ENCODE assay signal across 21 cellular contexts in the genomic region with DNA sequence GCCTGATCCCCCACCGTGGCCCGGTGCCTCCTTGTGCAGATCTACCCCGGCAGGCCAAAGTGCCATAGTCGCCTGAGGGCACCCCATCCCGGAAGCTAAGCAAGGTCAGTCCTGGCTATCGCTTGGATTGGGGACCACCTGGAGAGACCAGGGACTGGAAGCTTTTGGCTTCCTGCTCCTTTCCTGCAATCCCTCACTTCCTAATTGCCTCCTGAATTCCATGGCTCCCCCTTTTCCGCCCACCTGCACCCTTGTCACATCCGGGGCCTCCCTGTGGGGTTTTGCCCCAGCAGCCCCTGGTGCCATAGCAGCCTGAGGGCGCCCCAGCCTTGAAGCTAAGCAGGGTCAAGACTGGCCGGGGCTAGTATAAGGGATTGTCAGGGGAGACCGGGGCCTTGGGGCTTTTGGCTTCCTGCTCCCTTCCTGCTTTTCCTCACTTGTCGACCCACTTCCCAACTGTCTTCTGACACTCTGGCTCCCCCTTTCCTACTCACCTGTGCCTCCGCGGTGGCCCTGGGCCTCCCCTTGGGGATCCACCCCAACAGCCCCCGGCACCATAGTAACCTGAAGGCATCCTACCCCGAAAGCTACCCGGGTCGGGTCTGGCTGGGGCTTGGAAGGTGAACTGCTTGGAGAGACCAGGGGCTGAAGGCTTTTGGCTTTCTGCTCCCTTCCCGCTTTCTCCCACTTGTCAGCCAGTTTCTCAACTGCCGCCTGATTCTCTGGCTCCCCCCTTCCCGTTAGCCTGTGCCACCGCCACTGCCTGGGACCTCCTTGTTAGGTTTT.
DNase-seq lines count a peak whose midpoint lies in the region; ATAC-seq, FAIRE-seq and TF ChIP-seq lines count a peak whose summit lies in the region.
"Had no signal": no experiment of that assay in that cellular context is flagged by ENCODE, and none has a peak within 500 bp of the region (broad histone marks: within the 10 kb centered on the region; RNA-seq: fewer than 3 reads in every experiment).

No MANE protein-coding gene starts in this region.

- H3K27ac ChIP-seq in kidney (ENCODE audit: low read depth in 2 of 2, low read length in 2 of 2), result no peak overlapping the region
- H3K27ac ChIP-seq: GM23248 had no signal

- H3K36me3 ChIP-seq in kidney (ENCODE audit: control insufficient read depth in 1 of 2, insufficient read depth in 2 of 2, low read length in 2 of 2), result no peaks in the 10 kb centered on the region

- ATAC-seq in left cardiac atrium (no peak), Right ventricle myocardium superior (ENCODE audit: poor library complexity) (no peak)
- ATAC-seq: K562 had no signal

- peaks cover 0 to 3% of the 10 kb centered on the region in 2 donors for H3K9me3 ChIP-seq in kidney (ENCODE audit: control insufficient read depth in 1 of 2, low read length in 2 of 2)

- peak; percentile 12 for DNase-seq in left cardiac atrium
- DNase-seq in Right ventricle myocardium superior, result no peak
- peak; percentile 57 for DNase-seq in kidney
- DNase-seq in posterior vena cava (ENCODE audit: low spot score), result peak; percentile 66
- DNase-seq in kidney glomerular epithelial cell (lab: John Stamatoyannopoulos, UW), result no peak
- no peak for DNase-seq in nucleus accumbens (lab: John Stamatoyannopoulos, UW)
- DNase-seq in COR-L47 (lab: John Stamatoyannopoulos, UW), result no peak
- DNase-seq: 8988T, ACHN, DMS153, DND-41, GM23248, H9, NCI-H1105 treated with DMSO at 0.1 percent for 48 hours, NCI-H2029 treated with DMSO at 0.1 percent for 48 hours, NCI-H2227 treated with DMSO at 0.1 percent for 48 hours, NCI-H526 treated with DMSO at 0.1 percent for 48 hours, RPMI8226, SHP77 had no signal

- no peak for FAIRE-seq in kidney (lab: Jason Lieb, UNC)
- FAIRE-seq: HTR-8/SVneo, K562 had no signal

- TF ChIP-seq CTCF in kidney (IDR thresholded peaks at IDR 0.05; ENCODE audit: borderline replicate concordance, extremely low read depth, insufficient read depth), result no peak

- H3K4me3 ChIP-seq in kidney (ENCODE audit: low read length in 2 of 2), result no peak overlapping the region
- H3K4me3 ChIP-seq: GM23248, K562 had no signal

- H3K4me1 ChIP-seq in kidney (ENCODE audit: control insufficient read depth in 1 of 2, insufficient read depth in 1 of 2, low read depth in 1 of 2, low read length in 2 of 2), result no peaks in the 10 kb centered on the region

- intact Hi-C loops in left cardiac atrium (cut with DNase I) (no loop called here), Right ventricle myocardium superior (cut with DNase I) (no loop called here), kidney (cut with DNase I) (no loop called here), posterior vena cava (cut with DNase I) (no loop called here)

- H3K9ac ChIP-seq in kidney (ENCODE audit: low read length in 2 of 2), result no peak overlapping the region
- H3K9ac ChIP-seq: GM23248 had no signal

Comparison
In these comparisons a context has a peak if more than half of its experiments do, and no peak if none do; other contexts are left out.
1. DNase-seq: peak in left cardiac atrium (single experiment), kidney (single experiment) and posterior vena cava (single experiment); none in Right ventricle myocardium superior (single experiment), kidney glomerular epithelial cell (single experiment), nucleus accumbens (0 of 56) and COR-L47 (single experiment).